10 cellular contexts compared by ENCODE assay signal in the genomic region with DNA sequence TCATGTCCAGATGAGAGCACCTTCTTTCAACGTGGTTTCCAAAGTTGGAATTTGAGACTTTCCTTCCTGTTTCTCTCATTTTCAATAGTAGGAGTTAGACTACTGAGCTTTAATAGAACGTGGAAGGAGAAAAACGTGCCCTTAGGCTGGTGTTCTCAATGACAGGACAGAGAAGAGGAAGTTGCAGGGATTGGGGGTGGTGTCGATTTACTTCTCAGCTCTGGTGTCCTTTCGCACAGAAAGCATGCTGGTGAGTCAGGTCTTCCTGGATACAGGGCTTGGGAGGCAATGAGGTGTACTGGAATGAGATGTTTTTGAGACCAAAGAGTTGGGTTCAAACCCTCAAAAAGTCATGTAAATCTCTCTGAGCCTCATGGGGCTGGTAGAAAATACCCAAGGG.
DNase-seq lines count a peak whose midpoint lies in the region; TF ChIP-seq lines count a peak whose summit lies in the region.
"Had no signal": no experiment of that assay in that cellular context is flagged by ENCODE, and none has a peak within 500 bp of the region (broad histone marks: within the 10 kb centered on the region; RNA-seq: fewer than 3 reads in every experiment).

No MANE protein-coding gene starts in this region.

- peak; percentile 25 for DNase-seq in AG09319 (ENCODE audit: extremely low read depth, low read depth)
- DNase-seq in HT-29 (ENCODE audit: low spot score): peak; percentile 45
- peak; percentile 48 for DNase-seq in SW480 (ENCODE audit: low spot score)
- peak; percentile 61 for DNase-seq in glomerular visceral epithelial cell (ENCODE audit: extremely low spot score)
- no peak for DNase-seq in putamen (ENCODE audit: low spot score)
- DNase-seq in stimulated activated CD4-positive, alpha-beta T cell treated with anti-CD3 and anti-CD28 coated beads, Interleukin-1b, Interleukin-23, amount 100 ng/mL, for 48 hours: no peak
- DNase-seq in mesenteric fat pad (ENCODE audit: low spot score): no peak
- DNase-seq in activated effector memory CD4-positive, alpha-beta T cell treated with Interleukin-2 at 50 U/mL for 16 hours: no peak
- DNase-seq: cortex of kidney, left ventricle myocardium inferior had no signal

- TF ChIP-seq CTCF in AG09319 (IDR thresholded peaks at IDR 0.05; ENCODE audit: low read depth, low read length): no peak

Comparison
In these comparisons a context has a peak if more than half of its experiments do, and no peak if none do; other contexts are left out.
1. DNase-seq: peak in AG09319 (single experiment), HT-29 (single experiment), SW480 (single experiment) and glomerular visceral epithelial cell (single experiment); none in putamen (single experiment), stimulated activated CD4-positive, alpha-beta T cell treated with anti-CD3 and anti-CD28 coated beads, Interleukin-1b, Interleukin-23, amount 100 ng/mL, for 48 hours (single experiment), mesenteric fat pad (single experiment) and activated effector memory CD4-positive, alpha-beta T cell treated with Interleukin-2 at 50 U/mL for 16 hours (single experiment).